In genomic region chr17:34081269-34081668, GRCh38 we compare ENCODE assay signal across 8 cellular contexts.
A peak's percentile ranks its signal among the peaks of the same experiment; 100 is the strongest.
DNase-seq lines count a peak whose midpoint lies in the region; ATAC-seq and TF ChIP-seq lines count a peak whose summit lies in the region.
"Had no signal": no experiment of that assay in that cellular context is flagged by ENCODE, and none has a peak within 500 bp of the region (broad histone marks: within the 10 kb centered on the region; RNA-seq: fewer than 3 reads in every experiment).

No MANE protein-coding gene starts in this region.

- H3K4me2 ChIP-seq in Loucy (ENCODE audit: low read depth, low read length, poor library complexity, severe bottlenecking): no peak overlapping the region

- H3K27ac Mint-ChIP-seq in chondrocyte (ENCODE audit: unreplicated experiment) (no peak overlapping the region), nephron (no peak overlapping the region)
- H3K27ac Mint-ChIP-seq in activated T-cell treated with anti-CD3 and anti-CD28 coated beads, Interleukin-2, amount 50 U/mL, for 24 hours: no peak overlapping the region

- no peaks in the 10 kb centered on the region for H3F3A ChIP-seq in Loucy (ENCODE audit: low read depth)

- H3K4me3 Mint-ChIP-seq in chondrocyte (ENCODE audit: unreplicated experiment) (no peak overlapping the region), nephron (no peak overlapping the region)
- H3K4me3 Mint-ChIP-seq in activated T-cell treated with anti-CD3 and anti-CD28 coated beads, Interleukin-2, amount 50 U/mL, for 24 hours: no peak overlapping the region

- TF ChIP-seq CTCF in GM10266 (IDR thresholded peaks at IDR 0.05; ENCODE audit: control insufficient read depth, insufficient read depth, low read depth, missing control alignments) (peak; percentile 47), Loucy (conservative IDR thresholded peaks at IDR 0.05; ENCODE audit: low read length) (peak; percentile 68), chondrocyte (IDR thresholded peaks at IDR 0.05) (peak; percentile 22), nephron (IDR thresholded peaks at IDR 0.05; ENCODE audit: unreplicated experiment in 3 of 3) (peak; percentile 12 to 38 (median 33))

- no peak overlapping the region for H3K9ac ChIP-seq in Loucy (ENCODE audit: low read depth, low read length, poor library complexity, severe bottlenecking)

- no peaks in the 10 kb centered on the region for H3K9me2 ChIP-seq in Loucy (replicated peaks; ENCODE audit: low read depth, low read length)

- H3K9me3 Mint-ChIP-seq in chondrocyte (ENCODE audit: low read depth) (peaks cover 10% of the 10 kb centered on the region), nephron (no peaks in the 10 kb centered on the region)
- H3K9me3 Mint-ChIP-seq in activated T-cell treated with anti-CD3 and anti-CD28 coated beads, Interleukin-2, amount 50 U/mL, for 24 hours: no peaks in the 10 kb centered on the region

- H3K4me1 ChIP-seq in Loucy (ENCODE audit: insufficient read depth, low read length, poor library complexity, severe bottlenecking): no peaks in the 10 kb centered on the region

- no peak for ATAC-seq in HG02840 (IDR thresholded peaks at IDR 0.05; ENCODE audit: low FRiP score, unreplicated experiment)

- H4K20me1 ChIP-seq in Loucy (ENCODE audit: insufficient read depth, low read length, poor library complexity, severe bottlenecking): no peaks in the 10 kb centered on the region

- H3K36me3 Mint-ChIP-seq in chondrocyte (ENCODE audit: low read depth) (no peaks in the 10 kb centered on the region), nephron (ENCODE audit: low read depth) (no peaks in the 10 kb centered on the region)
- H3K36me3 Mint-ChIP-seq in activated T-cell treated with anti-CD3 and anti-CD28 coated beads, Interleukin-2, amount 50 U/mL, for 24 hours (ENCODE audit: low read depth): no peaks in the 10 kb centered on the region

- H3K27me3 Mint-ChIP-seq in chondrocyte (ENCODE audit: low read depth): peaks cover 2% of the 10 kb centered on the region
- peaks cover 19% of the 10 kb centered on the region for H3K27me3 Mint-ChIP-seq in nephron (ENCODE audit: low read depth)
- peaks cover 23% of the 10 kb centered on the region for H3K27me3 Mint-ChIP-seq in activated T-cell treated with anti-CD3 and anti-CD28 coated beads, Interleukin-2, amount 50 U/mL, for 24 hours

- no peaks in the 10 kb centered on the region for H3K79me2 ChIP-seq in Loucy (ENCODE audit: insufficient read depth, low read length)

- H2AFZ ChIP-seq in Loucy (ENCODE audit: low read length): no peak overlapping the region

- no peaks in the 10 kb centered on the region for H3K36me3 ChIP-seq in Loucy (ENCODE audit: insufficient read depth, low read length)

- no peak overlapping the region for H3K4me3 ChIP-seq in Loucy (ENCODE audit: low read length, poor library complexity, severe bottlenecking)

- H3K9me3 ChIP-seq in Loucy (ENCODE audit: insufficient read depth, low read depth, low read length): no peaks in the 10 kb centered on the region

- H3K27me3 ChIP-seq in Loucy (ENCODE audit: insufficient read depth, low read length, poor library complexity, severe bottlenecking): no peaks in the 10 kb centered on the region

- H3K4me1 Mint-ChIP-seq in chondrocyte (ENCODE audit: low read depth): no peaks in the 10 kb centered on the region
- no peaks in the 10 kb centered on the region for H3K4me1 Mint-ChIP-seq in nephron
- no peaks in the 10 kb centered on the region for H3K4me1 Mint-ChIP-seq in activated T-cell treated with anti-CD3 and anti-CD28 coated beads, Interleukin-2, amount 50 U/mL, for 24 hours (ENCODE audit: low read depth)

- DNase-seq in GM10266 (ENCODE audit: extremely low spot score): no peak
- DNase-seq in chondrocyte (ENCODE audit: low spot score): no peak
- DNase-seq in LoVo (ENCODE audit: low spot score): no peak
- DNase-seq in activated T-cell treated with anti-CD3 and anti-CD28 coated beads, Interleukin-2, amount 50 U/mL, for 24 hours: no peak
- DNase-seq: SHP77 treated with DMSO at 0.1 percent for 48 hours had no signal
